In the genomic region with DNA sequence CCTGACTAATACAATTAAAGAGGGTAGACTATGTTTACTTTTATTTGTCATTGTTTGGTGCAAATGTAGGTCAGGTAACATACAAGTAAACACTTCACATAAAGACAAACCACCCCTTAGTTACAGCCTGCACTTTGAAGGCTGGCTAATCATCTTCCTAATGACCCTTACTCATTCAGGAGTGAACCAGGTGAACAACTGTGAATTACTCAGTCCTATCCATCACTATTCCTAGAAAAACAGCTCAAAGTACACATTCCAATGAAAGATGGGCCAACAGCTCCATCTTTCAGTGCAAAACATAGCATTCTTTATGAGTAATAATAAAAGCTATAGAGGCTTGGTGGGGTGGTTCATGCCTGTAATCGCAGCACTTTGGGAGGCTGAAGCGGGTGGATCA, we compare ENCODE assay signal across 26 cellular contexts.
DNase-seq lines count a peak whose midpoint lies in the region; ATAC-seq and TF ChIP-seq lines count a peak whose summit lies in the region.
"Had no signal": no experiment of that assay in that cellular context is flagged by ENCODE, and none has a peak within 500 bp of the region (broad histone marks: within the 10 kb centered on the region; RNA-seq: fewer than 3 reads in every experiment).

No MANE protein-coding gene starts in this region.

- no peaks in the 10 kb centered on the region for H3K9me3 ChIP-seq in tibial artery
- H3K9me3 ChIP-seq: BLaER1, HAP-1, MG63 had no signal

- in situ Hi-C loops in Caki2 (cut with HindIII; ENCODE audit: low pct_unique_long_range_greater_than_20kb, low sequenced_read_pairs), result no loop called here

- no peak overlapping the region for H3K27ac ChIP-seq in epithelial cell of prostate
- no peak overlapping the region for H3K27ac ChIP-seq in tibial artery
- H3K27ac ChIP-seq: BLaER1 had no signal

- H3K4me1 ChIP-seq in tibial artery, result peaks cover 0 to 20% (median under 1%) of the 10 kb centered on the region in 4 donors
- H3K4me1 ChIP-seq: BLaER1, HAP-1 had no signal

- no peaks in the 10 kb centered on the region for H3K27me3 ChIP-seq in tibial artery
- H3K27me3 ChIP-seq: BLaER1, MG63 had no signal

- no peak for ATAC-seq in HG03095 (IDR thresholded peaks at IDR 0.05; ENCODE audit: unreplicated experiment)

- no peak overlapping the region for H3K4me3 ChIP-seq in tibial artery
- H3K4me3 ChIP-seq: BLaER1, HAP-1, MG63 had no signal

- DNase-seq in Caki2 (ENCODE audit: low read depth), result peak; percentile 8
- peak; percentile 22 for DNase-seq in NCI-H146 (lab: John Stamatoyannopoulos, UW)
- DNase-seq in epithelial cell of prostate (ENCODE audit: low read depth, low spot score), result peak; percentile 1
- peak; percentile 46 for DNase-seq in kidney glomerular epithelial cell (lab: John Stamatoyannopoulos, UW)
- no peak for DNase-seq in COLO668 (lab: John Stamatoyannopoulos, UW; ENCODE audit: unreplicated experiment)
- DNase-seq in tibial artery, result no peak
- DNase-seq: CD4-positive, CD25-positive, alpha-beta regulatory T cell; COR-L47; DMS79 treated with DMSO at 0.1 percent for 48 hours; GF-D8; GOT3; HFFc6; IMR-90; KG1; MG63; NCI-H1105 treated with DMSO at 0.1 percent for 48 hours; NCI-H1694; NCI-H2081; NCI-H2171 treated with DMSO at 0.1 percent for 48 hours; NCI-H345; NCI-H524; Right ventricle myocardium superior; RPMI8226 had no signal

- H3K36me3 ChIP-seq in tibial artery, result no peaks in the 10 kb centered on the region
- H3K36me3 ChIP-seq: BLaER1, HAP-1, MG63 had no signal

- TF ChIP-seq CTCF in tibial artery (IDR thresholded peaks at IDR 0.05), result no peak

- intact Hi-C loops in tibial artery (cut with DNase I; ENCODE audit: low total_unique reads), result no loop called here

Comparison
In these comparisons a context has a peak if more than half of its experiments do, and no peak if none do; other contexts are left out.
1. DNase-seq: peak in Caki2 (single experiment), NCI-H146 (single experiment), epithelial cell of prostate (single experiment) and kidney glomerular epithelial cell (single experiment); none in COLO668 (single experiment) and tibial artery (0 of 2).